1 cellular context compared by ENCODE assay signal in the genomic region with DNA sequence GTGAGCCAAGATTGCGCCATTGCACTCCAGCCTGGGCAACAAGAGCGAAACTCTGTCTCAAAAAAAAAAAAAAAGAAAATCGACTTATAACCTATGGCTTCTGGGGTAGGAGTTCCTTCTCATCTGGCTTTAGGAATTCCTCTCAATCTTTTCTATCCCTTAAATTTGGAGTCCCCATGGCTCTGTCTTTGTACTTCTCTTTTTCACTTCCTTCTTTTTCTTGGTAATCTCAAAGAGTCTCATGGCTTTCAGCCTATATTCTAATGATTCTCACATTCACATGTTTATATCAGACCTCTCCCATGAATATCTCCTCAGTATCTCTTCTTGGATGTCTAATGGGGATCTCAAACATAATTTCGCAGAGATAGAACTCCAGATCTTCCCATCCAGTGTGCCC.
TF ChIP-seq lines count a peak whose summit lies in the region.

No MANE protein-coding gene starts in this region.

TF ChIP-seq in GM23338, 12 proteins besides CTCF, POLR2A, EP300 and RAD21 (continued from another document):
- TF ChIP-seq, protein P1, sequence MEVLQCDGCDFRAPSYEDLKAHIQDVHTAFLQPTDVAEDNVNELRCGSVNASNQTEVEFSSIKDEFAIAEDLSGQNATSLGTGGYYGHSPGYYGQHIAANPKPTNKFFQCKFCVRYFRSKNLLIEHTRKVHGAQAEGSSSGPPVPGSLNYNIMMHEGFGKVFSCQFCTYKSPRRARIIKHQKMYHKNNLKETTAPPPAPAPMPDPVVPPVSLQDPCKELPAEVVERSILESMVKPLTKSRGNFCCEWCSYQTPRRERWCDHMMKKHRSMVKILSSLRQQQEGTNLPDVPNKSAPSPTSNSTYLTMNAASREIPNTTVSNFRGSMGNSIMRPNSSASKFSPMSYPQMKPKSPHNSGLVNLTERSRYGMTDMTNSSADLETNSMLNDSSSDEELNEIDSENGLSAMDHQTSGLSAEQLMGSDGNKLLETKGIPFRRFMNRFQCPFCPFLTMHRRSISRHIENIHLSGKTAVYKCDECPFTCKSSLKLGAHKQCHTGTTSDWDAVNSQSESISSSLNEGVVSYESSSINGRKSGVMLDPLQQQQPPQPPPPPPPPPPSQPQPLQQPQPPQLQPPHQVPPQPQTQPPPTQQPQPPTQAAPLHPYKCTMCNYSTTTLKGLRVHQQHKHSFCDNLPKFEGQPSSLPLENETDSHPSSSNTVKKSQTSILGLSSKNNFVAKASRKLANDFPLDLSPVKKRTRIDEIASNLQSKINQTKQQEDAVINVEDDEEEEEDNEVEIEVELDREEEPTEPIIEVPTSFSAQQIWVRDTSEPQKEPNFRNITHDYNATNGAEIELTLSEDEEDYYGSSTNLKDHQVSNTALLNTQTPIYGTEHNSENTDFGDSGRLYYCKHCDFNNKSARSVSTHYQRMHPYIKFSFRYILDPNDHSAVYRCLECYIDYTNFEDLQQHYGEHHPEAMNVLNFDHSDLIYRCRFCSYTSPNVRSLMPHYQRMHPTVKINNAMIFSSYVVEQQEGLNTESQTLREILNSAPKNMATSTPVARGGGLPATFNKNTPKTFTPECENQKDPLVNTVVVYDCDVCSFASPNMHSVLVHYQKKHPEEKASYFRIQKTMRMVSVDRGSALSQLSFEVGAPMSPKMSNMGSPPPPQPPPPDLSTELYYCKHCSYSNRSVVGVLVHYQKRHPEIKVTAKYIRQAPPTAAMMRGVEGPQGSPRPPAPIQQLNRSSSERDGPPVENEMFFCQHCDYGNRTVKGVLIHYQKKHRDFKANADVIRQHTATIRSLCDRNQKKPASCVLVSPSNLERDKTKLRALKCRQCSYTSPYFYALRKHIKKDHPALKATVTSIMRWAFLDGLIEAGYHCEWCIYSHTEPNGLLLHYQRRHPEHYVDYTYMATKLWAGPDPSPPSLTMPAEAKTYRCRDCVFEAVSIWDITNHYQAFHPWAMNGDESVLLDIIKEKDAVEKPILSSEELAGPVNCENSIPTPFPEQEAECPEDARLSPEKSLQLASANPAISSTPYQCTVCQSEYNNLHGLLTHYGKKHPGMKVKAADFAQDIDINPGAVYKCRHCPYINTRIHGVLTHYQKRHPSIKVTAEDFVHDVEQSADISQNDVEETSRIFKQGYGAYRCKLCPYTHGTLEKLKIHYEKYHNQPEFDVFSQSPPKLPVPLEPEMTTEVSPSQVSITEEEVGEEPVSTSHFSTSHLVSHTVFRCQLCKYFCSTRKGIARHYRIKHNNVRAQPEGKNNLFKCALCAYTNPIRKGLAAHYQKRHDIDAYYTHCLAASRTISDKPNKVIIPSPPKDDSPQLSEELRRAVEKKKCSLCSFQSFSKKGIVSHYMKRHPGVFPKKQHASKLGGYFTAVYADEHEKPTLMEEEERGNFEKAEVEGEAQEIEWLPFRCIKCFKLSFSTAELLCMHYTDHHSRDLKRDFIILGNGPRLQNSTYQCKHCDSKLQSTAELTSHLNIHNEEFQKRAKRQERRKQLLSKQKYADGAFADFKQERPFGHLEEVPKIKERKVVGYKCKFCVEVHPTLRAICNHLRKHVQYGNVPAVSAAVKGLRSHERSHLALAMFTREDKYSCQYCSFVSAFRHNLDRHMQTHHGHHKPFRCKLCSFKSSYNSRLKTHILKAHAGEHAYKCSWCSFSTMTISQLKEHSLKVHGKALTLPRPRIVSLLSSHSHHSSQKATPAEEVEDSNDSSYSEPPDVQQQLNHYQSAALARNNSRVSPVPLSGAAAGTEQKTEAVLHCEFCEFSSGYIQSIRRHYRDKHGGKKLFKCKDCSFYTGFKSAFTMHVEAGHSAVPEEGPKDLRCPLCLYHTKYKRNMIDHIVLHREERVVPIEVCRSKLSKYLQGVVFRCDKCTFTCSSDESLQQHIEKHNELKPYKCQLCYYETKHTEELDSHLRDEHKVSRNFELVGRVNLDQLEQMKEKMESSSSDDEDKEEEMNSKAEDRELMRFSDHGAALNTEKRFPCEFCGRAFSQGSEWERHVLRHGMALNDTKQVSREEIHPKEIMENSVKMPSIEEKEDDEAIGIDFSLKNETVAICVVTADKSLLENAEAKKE (CRISPR knock-in tag; IDR thresholded peaks at IDR 0.05): no peak
